ENCODE assay signal across 26 cellular contexts in genomic region chr6:168785720-168786511, GRCh38.
"Had no signal": no experiment of that assay in that cellular context is flagged by ENCODE, and none has a peak within 500 bp of the region (broad histone marks: within the 10 kb centered on the region; RNA-seq: fewer than 3 reads in every experiment).

No MANE protein-coding gene starts in this region.

- H3K79me2 ChIP-seq: parathyroid adenoma had no signal

- H3K27me3 ChIP-seq: brain microvascular endothelial cell, right atrium auricular region, tibial artery, upper lobe of right lung had no signal

- ATAC-seq: activated CD8-positive, alpha-beta T cell treated with anti-CD3 and anti-CD28 coated beads for 36 hours; activated T-cell treated with anti-CD3 and anti-CD28 coated beads, Interleukin-2, amount 50 U/mL, for 4 hours; activated T-helper 17 cell treated with anti-CD3 and anti-CD28 coated beads, Interleukin-2, amount 50 U/mL, for 72 hours; naive thymus-derived CD4-positive, alpha-beta T cell; upper lobe of right lung had no signal

- H3K27ac Mint-ChIP-seq: activated B cell treated with CpG ODN at 0.5 μM for 24 hours; activated CD8-positive, alpha-beta T cell treated with anti-CD3 and anti-CD28 coated beads for 36 hours; activated T-helper 17 cell treated with anti-CD3 and anti-CD28 coated beads, Interleukin-2, amount 50 U/mL, for 72 hours; naive thymus-derived CD4-positive, alpha-beta T cell had no signal

- H3K4me3 Mint-ChIP-seq: activated B cell treated with CpG ODN at 0.5 μM for 24 hours; activated CD8-positive, alpha-beta T cell treated with anti-CD3 and anti-CD28 coated beads for 36 hours; activated T-cell treated with anti-CD3 and anti-CD28 coated beads, Interleukin-2, amount 50 U/mL, for 4 hours; activated T-helper 17 cell treated with anti-CD3 and anti-CD28 coated beads, Interleukin-2, amount 50 U/mL, for 72 hours; naive thymus-derived CD4-positive, alpha-beta T cell; neural crest cell had no signal

- H3K4me1 ChIP-seq: parathyroid adenoma, right atrium auricular region, spleen, suprapubic skin, upper lobe of right lung had no signal

- H3K9me3 Mint-ChIP-seq: activated B cell treated with CpG ODN at 0.5 μM for 24 hours; activated CD8-positive, alpha-beta T cell treated with anti-CD3 and anti-CD28 coated beads for 36 hours; activated T-cell treated with anti-CD3 and anti-CD28 coated beads, Interleukin-2, amount 50 U/mL, for 4 hours; activated T-helper 17 cell treated with anti-CD3 and anti-CD28 coated beads, Interleukin-2, amount 50 U/mL, for 72 hours; neural crest cell had no signal

- H3K4me1 Mint-ChIP-seq: activated B cell treated with CpG ODN at 0.5 μM for 24 hours; activated T-helper 17 cell treated with anti-CD3 and anti-CD28 coated beads, Interleukin-2, amount 50 U/mL, for 72 hours; naive thymus-derived CD4-positive, alpha-beta T cell; neural crest cell had no signal

- H2AFZ ChIP-seq: parathyroid adenoma had no signal

- H3K36me3 Mint-ChIP-seq: naive thymus-derived CD4-positive, alpha-beta T cell had no signal

- H3K36me3 ChIP-seq: brain microvascular endothelial cell, right atrium auricular region, spleen, suprapubic skin, tibial artery, upper lobe of right lung had no signal

- FAIRE-seq: astrocyte, endothelial cell of umbilical vein had no signal

- DNase-seq: activated B cell treated with CpG ODN at 0.5 μM for 24 hours; activated CD4-positive, alpha-beta T cell treated with anti-CD3 and anti-CD28 coated beads, Interleukin-2, amount 50 U/mL, for 1 hour; activated CD8-positive, alpha-beta T cell treated with anti-CD3 and anti-CD28 coated beads for 36 hours; activated gamma-delta T cell treated with Interleukin-2 at 50 U/mL for 16 hours; activated naive CD4-positive, alpha-beta T cell treated with anti-CD3 and anti-CD28 coated beads, Interleukin-2, amount 50 U/mL, for 16 hours; activated T-cell treated with anti-CD3 and anti-CD28 coated beads, Interleukin-2, amount 50 U/mL, for 4 hours; amniotic stem cell; brain microvascular endothelial cell; caudate nucleus; cortex of kidney; head of caudate nucleus; hippocampal formation; midbrain; naive thymus-derived CD4-positive, alpha-beta T cell; nucleus accumbens; spleen; stimulated activated naive CD4-positive, alpha-beta T cell; tibial artery; upper lobe of right lung had no signal

- H3K27me3 Mint-ChIP-seq: activated B cell treated with CpG ODN at 0.5 μM for 24 hours; activated CD8-positive, alpha-beta T cell treated with anti-CD3 and anti-CD28 coated beads for 36 hours had no signal

- H3K9ac ChIP-seq: parathyroid adenoma had no signal

- H3K27ac ChIP-seq: brain microvascular endothelial cell, parathyroid adenoma, right atrium auricular region, spleen, suprapubic skin, tibial artery, upper lobe of right lung had no signal

- H3K4me3 ChIP-seq: right atrium auricular region, spleen, suprapubic skin, tibial artery, upper lobe of right lung had no signal

- H3K9me3 ChIP-seq: right atrium auricular region, spleen, suprapubic skin, tibial artery, upper lobe of right lung had no signal
